8 cellular contexts compared by ENCODE assay signal in genomic region chr1:227210604-227211003, GRCh38.
"Had no signal": no experiment of that assay in that cellular context is flagged by ENCODE, and none has a peak within 500 bp of the region (broad histone marks: within the 10 kb centered on the region; RNA-seq: fewer than 3 reads in every experiment).

No MANE protein-coding gene starts in this region.

- H3K4me3 ChIP-seq: GM12878 had no signal

- ATAC-seq: GM12878 had no signal

- FAIRE-seq: G401.6, GM12878, GM12891, GM12892, GM18507, GM19239 had no signal

- DNase-seq: GDM1, GF-D8 had no signal
